In the genomic region with DNA sequence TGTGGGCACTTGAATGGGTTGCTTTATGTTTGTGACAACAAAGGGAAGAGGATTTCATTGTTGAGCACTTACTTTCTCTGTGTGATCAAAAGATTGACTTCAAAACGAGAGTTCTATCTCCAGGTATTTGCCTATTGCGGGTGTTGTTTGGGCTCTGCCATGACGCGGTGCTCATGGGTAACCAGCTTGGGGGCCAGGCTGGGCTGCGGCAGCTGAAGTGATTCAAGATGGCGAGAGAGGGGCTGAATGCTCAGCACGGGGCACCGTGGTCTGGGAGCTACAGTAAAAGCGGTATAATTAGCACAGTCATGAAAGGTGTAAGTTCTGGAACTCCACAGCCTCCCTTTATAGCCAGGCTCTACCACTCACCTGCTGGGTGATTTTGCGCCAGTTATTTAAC, we compare ENCODE assay signal across 26 cellular contexts. TPM values are rescaled to one million over a fixed set of nuclear protein-coding genes. Genes with fewer than 3 reads are reported as not detected.
"Had no signal": no experiment of that assay in that cellular context is flagged by ENCODE, and none has a peak within 500 bp of the region (broad histone marks: within the 10 kb centered on the region; RNA-seq: fewer than 3 reads in every experiment).

No MANE protein-coding gene starts in this region.

- H3K9me3 ChIP-seq: neutrophil, pancreas, psoas muscle, right lobe of liver, sigmoid colon, suprapubic skin, testis, tibial artery, transverse colon, upper lobe of right lung, uterus had no signal

- H3K4me1 ChIP-seq: pancreas, psoas muscle, right lobe of liver, sigmoid colon, suprapubic skin, testis, tibial artery, transverse colon, upper lobe of right lung, uterus had no signal

- FAIRE-seq: pancreas had no signal

- H3K27me3 ChIP-seq: pancreas, right lobe of liver, sigmoid colon, suprapubic skin, testis, tibial artery, transverse colon, uterus had no signal

- DNase-seq: naive B cell; naive thymus-derived CD8-positive, alpha-beta T cell; nephron progenitor cell; nucleus accumbens; pancreas; psoas muscle; right cardiac atrium; right lobe of liver; sigmoid colon; stimulated activated CD4-positive, alpha-beta T cell treated with anti-CD3 and anti-CD28 coated beads, Interleukin-15, amount 100 ng/mL, for 24 hours; stimulated activated CD4-positive, alpha-beta T cell treated with anti-CD3 and anti-CD28 coated beads, Interleukin-2, amount 100 ng/mL, for 24 hours; stimulated activated CD4-positive, alpha-beta T cell treated with anti-CD3 and anti-CD28 coated beads, Interleukin-2, amount 100 ng/mL, for 48 hours; stimulated activated CD4-positive, alpha-beta T cell treated with anti-CD3 and anti-CD28 coated beads, Interleukin-4, amount 100 ng/mL, for 24 hours; stimulated activated naive CD4-positive, alpha-beta T cell; stimulated activated naive CD8-positive, alpha-beta T cell treated with anti-CD3 and anti-CD28 coated beads, Interleukin-15, amount 100 ng/mL, for 72 hours; stimulated activated naive CD8-positive, alpha-beta T cell treated with anti-CD3 and anti-CD28 coated beads, Interleukin-15, Interleukin-2, amounts not matched to agents 100 U/mL and 50 U/mL, for 24 hours; substantia nigra; testis; tibial artery; transverse colon; upper lobe of right lung; uterus had no signal

- ATAC-seq: naive thymus-derived CD8-positive, alpha-beta T cell; pancreas; psoas muscle; right cardiac atrium; right lobe of liver; stimulated activated naive CD8-positive, alpha-beta T cell treated with anti-CD3 and anti-CD28 coated beads, Interleukin-15, amount 100 ng/mL, for 72 hours; stimulated activated naive CD8-positive, alpha-beta T cell treated with anti-CD3 and anti-CD28 coated beads, Interleukin-15, Interleukin-2, amounts not matched to agents 100 U/mL and 50 U/mL, for 24 hours had no signal

- H3K36me3 ChIP-seq: neutrophil, pancreas, right lobe of liver, sigmoid colon, suprapubic skin, tibial artery, transverse colon, upper lobe of right lung, uterus had no signal

- H3K4me2 ChIP-seq: smooth muscle cell had no signal

- H3K4me3 ChIP-seq: pancreas, psoas muscle, right lobe of liver, sigmoid colon, smooth muscle cell, suprapubic skin, testis, tibial artery, transverse colon, upper lobe of right lung, uterus had no signal

- H3K27ac ChIP-seq: neutrophil, pancreas, psoas muscle, right lobe of liver, sigmoid colon, suprapubic skin, testis, tibial artery, transverse colon, upper lobe of right lung, uterus had no signal

RNA-seq across cellular contexts. Expression of gene ADCY5, which starts 31.0 kb away (rescaled TPM):
- total RNA-seq: naive thymus-derived CD8-positive, alpha-beta T cell; natural killer cell treated with Interleukin-12 subunit alpha and Interleukin-12 subunit beta and Interleukin-15 and Interleukin-18, amount 100 ng/mL, for 72 hours had no signal
